ENCODE assay signal across 9 cellular contexts in the genomic region with DNA sequence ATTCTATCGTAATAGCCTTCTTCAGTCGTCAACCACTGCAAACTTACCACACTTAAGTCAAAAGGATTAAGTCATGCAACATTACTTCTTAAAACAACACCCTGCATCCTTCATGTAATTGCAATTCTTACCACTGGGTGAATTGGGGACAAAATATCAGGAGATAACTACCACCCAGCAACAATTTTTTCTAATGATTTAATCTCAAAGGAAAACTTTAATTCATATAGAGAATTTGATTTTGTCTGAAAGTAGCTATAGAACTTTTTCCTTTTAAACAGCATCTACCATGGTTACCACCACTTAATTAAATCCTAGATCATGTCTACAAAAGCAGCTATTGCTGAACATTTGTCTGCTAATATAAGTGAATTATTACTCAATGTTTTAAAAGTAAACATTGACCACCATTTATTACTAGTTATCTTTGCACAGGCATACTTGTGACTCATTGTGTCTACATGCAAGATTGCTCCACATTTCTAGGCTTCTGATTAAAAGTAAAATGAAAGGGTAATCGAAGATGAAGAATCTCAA. TPM values are rescaled to one million over a fixed set of nuclear protein-coding genes. Genes with fewer than 3 reads are reported as not detected.
A peak's percentile ranks its signal among the peaks of the same experiment; 100 is the strongest.
DNase-seq lines count a peak whose midpoint lies in the region; ATAC-seq and TF ChIP-seq lines count a peak whose summit lies in the region.
"Had no signal": no experiment of that assay in that cellular context is flagged by ENCODE, and none has a peak within 500 bp of the region (broad histone marks: within the 10 kb centered on the region; RNA-seq: fewer than 3 reads in every experiment).

No MANE protein-coding gene starts in this region.

- H3K4me3 ChIP-seq in cardiac fibroblast (replicated peaks in 1 of 2; ENCODE audit: low read depth in 2 of 2, low read length in 2 of 2), result peak overlapping the region in 1 of 2 donors; percentile 24
- H3K4me3 ChIP-seq in muscle layer of duodenum (ENCODE audit: low read depth in 1 of 2, low read length in 2 of 2), result no peak overlapping the region

- no peak overlapping the region for H3K27ac ChIP-seq in CD4-positive, alpha-beta T cell (ENCODE audit: low read depth, low read length)
- peak overlapping the region; percentile 12 for H3K27ac ChIP-seq in muscle layer of duodenum (ENCODE audit: low read length)

- H3K27me3 ChIP-seq in CD4-positive, alpha-beta T cell (ENCODE audit: control insufficient read depth, insufficient read depth, low read length), result no peaks in the 10 kb centered on the region
- H3K27me3 ChIP-seq in muscle layer of duodenum (ENCODE audit: low read depth, low read length), result no peaks in the 10 kb centered on the region

- H3K36me3 ChIP-seq in muscle layer of duodenum (ENCODE audit: control insufficient read depth in 1 of 2, insufficient read depth in 2 of 2, low read length in 2 of 2), result no peaks in the 10 kb centered on the region

- peak overlapping the region; percentile 6 for H3K27ac Mint-ChIP-seq in CD4-positive, alpha-beta T cell

- in situ Hi-C loops in GM13977 (cut with MboI; ENCODE audit: low pct_unique_long_range_greater_than_20kb, low sequenced_read_pairs, unreplicated experiment), result loop anchor here (10.0 kb wide), 1 partner anchor 47 kb away; no protein-coding TSS in a partner anchor

- peak overlapping the region; percentile 3 for H3K4me3 Mint-ChIP-seq in CD4-positive, alpha-beta T cell

- peaks cover 87% of the 10 kb centered on the region for H3K4me1 Mint-ChIP-seq in CD4-positive, alpha-beta T cell (ENCODE audit: low read depth)

- no peaks in the 10 kb centered on the region for H3K27me3 Mint-ChIP-seq in CD4-positive, alpha-beta T cell

- CTCF ChIA-PET in CD4-positive, alpha-beta T cell (lab: Charles Lee), result interaction anchor here (0.7 to 1.2 kb wide), 3 partner anchors 13 to 329 kb away, joined by 4 read pairs; no protein-coding TSS in a partner anchor

- H3K36me3 Mint-ChIP-seq in CD4-positive, alpha-beta T cell (ENCODE audit: low read depth), result no peaks in the 10 kb centered on the region

- no peaks in the 10 kb centered on the region for H3K9me3 Mint-ChIP-seq in CD4-positive, alpha-beta T cell

- peak; percentile 46 for TF ChIP-seq CTCF in CD4-positive, alpha-beta T cell (IDR thresholded peaks at IDR 0.05)
- TF ChIP-seq CTCF in cardiac fibroblast (IDR thresholded peaks at IDR 0.05; ENCODE audit: low read depth, low read length) (peak; percentile 62), GM13977 (IDR thresholded peaks at IDR 0.05; ENCODE audit: extremely low read depth, insufficient read depth, missing control alignments) (no peak)

- no peaks in the 10 kb centered on the region for H3K9me3 ChIP-seq in CD4-positive, alpha-beta T cell (ENCODE audit: control insufficient read depth, low read length)
- no peaks in the 10 kb centered on the region for H3K9me3 ChIP-seq in muscle layer of duodenum (ENCODE audit: control insufficient read depth in 1 of 2, low read length in 2 of 2)

- H3K4me1 ChIP-seq in muscle layer of duodenum (ENCODE audit: control insufficient read depth in 1 of 2, insufficient read depth in 2 of 2, low read length in 2 of 2), result peaks cover 4 to 23% of the 10 kb centered on the region in 2 donors

- peak; percentile 79 for ATAC-seq in CD4-positive, alpha-beta T cell (ENCODE audit: poor library complexity)

- POLR2A ChIA-PET in CD4-positive, alpha-beta T cell (lab: Charles Lee), result interaction anchor here (0.7 to 1.2 kb wide), 2 partner anchors 10 to 280 kb away, joined by 4 to 9 read pairs; a partner anchor contains a TSS

- intact Hi-C loops in CD4-positive, alpha-beta T cell (cut with DNase I, micrococcal nuclease), result no loop called here

- DNase-seq in CD4-positive, alpha-beta T cell, result no peak
- DNase-seq in Kasumi-1 (lab: John Stamatoyannopoulos, UW) (peak; percentile 27 to 45), cardiac fibroblast (ENCODE audit: low read depth in 2 of 2) (peak; percentile 74 to 91), middle frontal gyrus (ENCODE audit: extremely low spot score, low spot score) (no peak), GM13977 (ENCODE audit: low spot score) (no peak), SHP77 (lab: John Stamatoyannopoulos, UW) (no peak)
- no peak for DNase-seq in stimulated activated CD4-positive, alpha-beta T cell treated with anti-CD3 and anti-CD28 coated beads, Interleukin-4, amount 100 ng/mL, for 4 hours
- DNase-seq: hypothalamus had no signal

RNA-seq across cellular contexts. Expression of a gene that starts 10.5 kb away (rescaled TPM):
- 10 to 100 TPM; 59.2 to 60.6 TPM for total RNA-seq in CD4-positive, alpha-beta T cell

Comparison
In these comparisons a context has a peak if more than half of its experiments do, and no peak if none do; other contexts are left out.
1. DNase-seq: peak in Kasumi-1 (2 of 2) and cardiac fibroblast (2 of 2); none in CD4-positive, alpha-beta T cell (0 of 10), middle frontal gyrus (single experiment), GM13977 (single experiment), SHP77 (0 of 2) and stimulated activated CD4-positive, alpha-beta T cell treated with anti-CD3 and anti-CD28 coated beads, Interleukin-4, amount 100 ng/mL, for 4 hours (0 of 2).